8 cellular contexts compared by ENCODE assay signal in genomic region chr1:86703696-86704455, GRCh38. TPM values are rescaled to one million over a fixed set of nuclear protein-coding genes. Genes with fewer than 3 reads are reported as not detected.
DNase-seq lines count a peak whose midpoint lies in the region; ATAC-seq, FAIRE-seq and TF ChIP-seq lines count a peak whose summit lies in the region.

No MANE protein-coding gene starts in this region.

- intact Hi-C loops in breast epithelium (cut with DNase I; ENCODE audit: low total_unique reads) = no loop called here

- POLR2A ChIA-PET in RWPE1 (lab: Yijun Ruan, JAX; ENCODE audit: low non-redundant PET) = interaction anchor here (0.7 kb wide), 1 partner anchor 655 kb away, joined by 3 read pairs; no protein-coding TSS in a partner anchor

- peak overlapping the region; percentile 24; the same call in 1 of the 2 replicates for H3K27ac ChIP-seq in HUES6 (ENCODE audit: low read depth, low read length)
- H3K27ac ChIP-seq in RWPE1 = peak overlapping the region; percentile 97
- peak overlapping the region; percentile 97 to 99 for H3K27ac ChIP-seq in breast epithelium
- H3K27ac ChIP-seq in keratinocyte (ENCODE audit: control insufficient read depth, insufficient read depth, low read length) = peak overlapping the region; percentile 89

- dilution Hi-C loops in keratinocyte (cut with MboI; ENCODE audit: extremely low pct_ligation_motif_present, low sequenced_read_pairs) = no loop called here

- CTCF ChIA-PET in RWPE1 (lab: Yijun Ruan, JAX) = interaction anchor here (0.6 to 1.6 kb wide), 17 partner anchors 8 to 976 kb away, joined by 3 to 8 read pairs (median 4); no protein-coding TSS in a partner anchor

- TF ChIP-seq CTCF in RWPE1 (conservative IDR thresholded peaks at IDR 0.05; ENCODE audit: low read depth) (no peak), breast epithelium (IDR thresholded peaks at IDR 0.05) (no peak), keratinocyte (optimal IDR thresholded peaks at IDR 0.05 in 1 of 3, IDR thresholded peaks at IDR 0.05 in 1 of 3, conservative IDR thresholded peaks at IDR 0.05 in 1 of 3; ENCODE audit: extremely low read depth in 1 of 3, insufficient read depth in 2 of 3, low read length in 3 of 3) (no peak)

- H3K27me3 ChIP-seq in HUES6 (ENCODE audit: control insufficient read depth, insufficient read depth, low read length) (no peaks in the 10 kb centered on the region), breast epithelium (no peaks in the 10 kb centered on the region), keratinocyte (ENCODE audit: control insufficient read depth, extremely low read depth, insufficient read depth, low read length) (no peaks in the 10 kb centered on the region)

- peak; percentile 23 for FAIRE-seq in keratinocyte (lab: Jason Lieb, UNC)

- peak overlapping the region; percentile 92 for H3K9ac ChIP-seq in HUES6 (ENCODE audit: low read length)
- peak overlapping the region; percentile 91 for H3K9ac ChIP-seq in keratinocyte (ENCODE audit: control insufficient read depth, extremely low read depth, insufficient read depth, low read length)

- peak; percentile 29 for ATAC-seq in GM21423 (IDR thresholded peaks at IDR 0.05; ENCODE audit: unreplicated experiment)

- DNase-seq in DMS79 treated with DMSO at 0.1 percent for 48 hours (lab: John Stamatoyannopoulos, UW) (peak; percentile 96), RWPE1 (ENCODE audit: low spot score) (no peak), breast epithelium (ENCODE audit: low spot score in 2 of 2) (peak in 1 of 2 donors; percentile 33), keratinocyte (ENCODE audit: low read depth, low spot score) (no peak), epidermal melanocyte (ENCODE audit: insufficient read length, low spot score) (no peak)
- DNase-seq in stimulated activated CD8-positive, alpha-beta memory T cell treated with anti-CD3 and anti-CD28 coated beads, Interleukin-2, amount 100 ng/mL, for 1 hour (ENCODE audit: low read depth in 2 of 2) = peak; percentile 8 to 11

- H3K36me3 ChIP-seq in HUES6 (ENCODE audit: control insufficient read depth, insufficient read depth, low read length) (no peaks in the 10 kb centered on the region), breast epithelium (no peaks in the 10 kb centered on the region), keratinocyte (ENCODE audit: control insufficient read depth in 2 of 2, extremely low read depth in 1 of 2, insufficient read depth in 2 of 2, low read length in 2 of 2) (no peaks in the 10 kb centered on the region)

- peaks cover 2% of the 10 kb centered on the region for H3K9me1 ChIP-seq in keratinocyte (ENCODE audit: control insufficient read depth, extremely low read depth, insufficient read depth, low read length)

- TF ChIP-seq POLR2A in breast epithelium (IDR thresholded peaks at IDR 0.05) = no peak

- H3K4me3 ChIP-seq in HUES6 (ENCODE audit: low read depth, low read length) (peak overlapping the region; percentile 93), breast epithelium (peak overlapping the region; percentile 85 to 99 (median 90)), keratinocyte (ENCODE audit: control insufficient read depth in 2 of 3, extremely low read depth in 1 of 3, insufficient read depth in 2 of 3, low read depth in 1 of 3, low read length in 3 of 3) (peak overlapping the region; percentile 88 to 98 (median 94))

- H3K9me3 ChIP-seq in HUES6 (ENCODE audit: control insufficient read depth, insufficient read depth, low read depth, low read length) = no peaks in the 10 kb centered on the region
- H3K9me3 ChIP-seq in breast epithelium = no peaks in the 10 kb centered on the region
- H3K9me3 ChIP-seq in keratinocyte (ENCODE audit: control insufficient read depth, low read depth, low read length) = no peaks in the 10 kb centered on the region

- peaks cover 39% of the 10 kb centered on the region for H3K79me2 ChIP-seq in keratinocyte (ENCODE audit: control insufficient read depth, insufficient read depth, low read length)

- no peaks in the 10 kb centered on the region for H4K20me1 ChIP-seq in keratinocyte (ENCODE audit: control insufficient read depth, extremely low read depth, insufficient read depth, low read length)

- H3K4me1 ChIP-seq in HUES6 (ENCODE audit: control insufficient read depth, insufficient read depth, low read length) (peaks cover 8% of the 10 kb centered on the region), breast epithelium (peaks cover 0 to 5% of the 10 kb centered on the region in 2 donors), keratinocyte (ENCODE audit: control insufficient read depth, extremely low read depth, insufficient read depth, low read length) (peaks cover 15% of the 10 kb centered on the region)

- peak overlapping the region; percentile 94 for H3K4me2 ChIP-seq in keratinocyte (ENCODE audit: control insufficient read depth, extremely low read depth, insufficient read depth, low read depth, low read length)

- H2AFZ ChIP-seq in keratinocyte (ENCODE audit: control insufficient read depth, low read length) = peak overlapping the region; percentile 91

RNA-seq across cellular contexts. Expression of gene SH3GLB1, which starts 0.5 kb away (rescaled TPM):
- total RNA-seq in breast epithelium = 10 to 100 TPM; 50.5 to 93.8 (median 63.8) TPM
- polyA plus RNA-seq in keratinocyte = 49.4 to 77.1 TPM (median 50.9 TPM) in 3 replicates
- polyA plus RNA-seq in keratinocyte (2011; ENCODE audit: low read depth) = 141 TPM
- 42.9 and 90.5 TPM in 2 replicates for polyA plus RNA-seq in keratinocyte (2011; cell fraction: cytosol; rRNA removed)
- polyA plus RNA-seq in keratinocyte (2011; cell fraction: nucleus; rRNA removed) = 30.0 and 35.0 TPM in 2 replicates
- polyA plus RNA-seq in keratinocyte (2012; ENCODE audit: low replicate concordance) = 56.7 and 64.8 TPM in 2 replicates
- 20.1 to 50.5 TPM (median 38.1 TPM) in 3 replicates for polyA minus RNA-seq in keratinocyte
- polyA minus RNA-seq in keratinocyte (2011; cell fraction: cytosol; rRNA and poly(A)+ RNA removed) = 20.7 TPM
- polyA minus RNA-seq in keratinocyte (2011; cell fraction: nucleus; rRNA and poly(A)+ RNA removed) = 12.0 and 33.1 TPM in 2 replicates

Comparison
In these comparisons a context has a peak if more than half of its experiments do, and no peak if none do; other contexts are left out.
1. DNase-seq: peak in DMS79 treated with DMSO at 0.1 percent for 48 hours (single experiment) and stimulated activated CD8-positive, alpha-beta memory T cell treated with anti-CD3 and anti-CD28 coated beads, Interleukin-2, amount 100 ng/mL, for 1 hour (2 of 2); none in RWPE1 (single experiment), keratinocyte (single experiment) and epidermal melanocyte (single experiment).
2. H3K27ac ChIP-seq: peak in every context shown above with its lines; median percentile 98 in breast epithelium; 97 in RWPE1; 89 in keratinocyte; 24 in HUES6.
3. Peak in every context shown above with its lines, with median percentiles within 50 percentile points of each other: H3K4me3 ChIP-seq.